20 cellular contexts compared by ENCODE assay signal in genomic region chr4:3469386-3470243, GRCh38. TPM values are rescaled to one million over a fixed set of nuclear protein-coding genes. Genes with fewer than 3 reads are reported as not detected.
"Had no signal": no experiment of that assay in that cellular context is flagged by ENCODE, and none has a peak within 500 bp of the region (broad histone marks: within the 10 kb centered on the region; RNA-seq: fewer than 3 reads in every experiment).

No MANE protein-coding gene starts in this region.

- H3K79me2 ChIP-seq: hepatocyte had no signal

- H3K4me1 Mint-ChIP-seq: activated naive CD8-positive, alpha-beta T cell treated with anti-CD3 and anti-CD28 coated beads, Interleukin-2, amount 50 U/mL, for 24 hours; activated T-helper 17 cell treated with anti-CD3 and anti-CD28 coated beads, Interleukin-2, amount 50 U/mL, for 72 hours; stimulated activated naive B cell treated with anti-CD40 and anti-IgM and Interleukin-4, amounts not matched to agents 10 μg/mL and 1 μg/mL and 100 μg/mL, for 72 hours had no signal

- H3K4me3 ChIP-seq: ascending aorta, dorsolateral prefrontal cortex, gastroesophageal sphincter, hepatocyte, tibial nerve had no signal

- H3K27ac ChIP-seq: ascending aorta, dorsolateral prefrontal cortex, gastroesophageal sphincter, hepatocyte, tibial nerve had no signal

- H3K27me3 ChIP-seq: ascending aorta had no signal

- H3K27ac Mint-ChIP-seq: activated naive CD8-positive, alpha-beta T cell treated with anti-CD3 and anti-CD28 coated beads, Interleukin-2, amount 50 U/mL, for 24 hours; activated T-helper 17 cell treated with anti-CD3 and anti-CD28 coated beads, Interleukin-2, amount 50 U/mL, for 72 hours; natural killer cell treated with Interleukin-12 subunit alpha and Interleukin-12 subunit beta and Interleukin-15 and Interleukin-18, amount 100 ng/mL, for 72 hours; stimulated activated naive B cell treated with anti-CD40 and anti-IgM and Interleukin-4, amounts not matched to agents 10 μg/mL and 1 μg/mL and 100 μg/mL, for 72 hours had no signal

- ATAC-seq: activated CD4-positive, CD25-positive, alpha-beta regulatory T cell treated with anti-CD3 and anti-CD28 coated beads, Interleukin-2, amount 50 U/mL, for 24 hours; activated naive CD8-positive, alpha-beta T cell treated with anti-CD3 and anti-CD28 coated beads, Interleukin-2, amount 50 U/mL, for 24 hours; activated T-helper 17 cell treated with anti-CD3 and anti-CD28 coated beads, Interleukin-2, amount 50 U/mL, for 72 hours; gastroesophageal sphincter; natural killer cell treated with Interleukin-12 subunit alpha and Interleukin-12 subunit beta and Interleukin-15 and Interleukin-18, amount 100 ng/mL, for 72 hours; stimulated activated naive B cell treated with anti-CD40 and anti-IgM and Interleukin-4, amounts not matched to agents 10 μg/mL and 1 μg/mL and 100 μg/mL, for 72 hours had no signal

- H3K4me2 ChIP-seq: hepatocyte had no signal

- H3K4me3 Mint-ChIP-seq: activated naive CD8-positive, alpha-beta T cell treated with anti-CD3 and anti-CD28 coated beads, Interleukin-2, amount 50 U/mL, for 24 hours; activated T-helper 17 cell treated with anti-CD3 and anti-CD28 coated beads, Interleukin-2, amount 50 U/mL, for 72 hours; natural killer cell treated with Interleukin-12 subunit alpha and Interleukin-12 subunit beta and Interleukin-15 and Interleukin-18, amount 100 ng/mL, for 72 hours; stimulated activated naive B cell treated with anti-CD40 and anti-IgM and Interleukin-4, amounts not matched to agents 10 μg/mL and 1 μg/mL and 100 μg/mL, for 72 hours had no signal

- H3K36me3 ChIP-seq: ascending aorta, gastroesophageal sphincter, tibial nerve had no signal

- DNase-seq: activated CD4-positive, alpha-beta T cell treated with anti-CD3 and anti-CD28 coated beads, Interleukin-2, amount 50 U/mL, for 1 hour; activated naive CD4-positive, alpha-beta T cell treated with Interleukin-2 at 50 U/mL for 16 hours; activated naive CD8-positive, alpha-beta T cell treated with anti-CD3 and anti-CD28 coated beads, Interleukin-2, amount 50 U/mL, for 24 hours; dorsolateral prefrontal cortex; erythroblast; islet precursor cell; mesenchymal stem cell; stimulated activated CD4-positive, alpha-beta T cell treated with anti-CD3 and anti-CD28 coated beads, Interleukin-2, amount 100 ng/mL, for 48 hours; stimulated activated naive B cell treated with anti-CD40 and anti-IgM and Interleukin-4, amounts not matched to agents 10 μg/mL and 1 μg/mL and 100 μg/mL, for 72 hours had no signal

- H2AFZ ChIP-seq: hepatocyte had no signal

- H3K9me3 Mint-ChIP-seq: activated naive CD8-positive, alpha-beta T cell treated with anti-CD3 and anti-CD28 coated beads, Interleukin-2, amount 50 U/mL, for 24 hours; activated T-helper 17 cell treated with anti-CD3 and anti-CD28 coated beads, Interleukin-2, amount 50 U/mL, for 72 hours; natural killer cell treated with Interleukin-12 subunit alpha and Interleukin-12 subunit beta and Interleukin-15 and Interleukin-18, amount 100 ng/mL, for 72 hours; stimulated activated naive B cell treated with anti-CD40 and anti-IgM and Interleukin-4, amounts not matched to agents 10 μg/mL and 1 μg/mL and 100 μg/mL, for 72 hours had no signal

- H3K9me3 ChIP-seq: ascending aorta, gastroesophageal sphincter, tibial nerve had no signal

- H3K36me3 Mint-ChIP-seq: natural killer cell treated with Interleukin-12 subunit alpha and Interleukin-12 subunit beta and Interleukin-15 and Interleukin-18, amount 100 ng/mL, for 72 hours; stimulated activated naive B cell treated with anti-CD40 and anti-IgM and Interleukin-4, amounts not matched to agents 10 μg/mL and 1 μg/mL and 100 μg/mL, for 72 hours had no signal

- H3K4me1 ChIP-seq: ascending aorta, gastroesophageal sphincter, tibial nerve had no signal

RNA-seq across cellular contexts. Expression of gene DOK7, which starts 6.5 kb away (rescaled TPM):
- total RNA-seq: activated CD8-positive, alpha-beta memory T cell treated with anti-CD3 and anti-CD28 coated beads for 36 hours; activated T-helper 17 cell treated with anti-CD3 and anti-CD28 coated beads, Interleukin-2, amount 50 U/mL, for 72 hours; osteocyte; subcutaneous adipose tissue had no signal

RNA-seq across cellular contexts. Expression of gene HGFAC, which starts 27.8 kb away (rescaled TPM):
- total RNA-seq: activated CD8-positive, alpha-beta memory T cell treated with anti-CD3 and anti-CD28 coated beads for 36 hours; activated T-helper 17 cell treated with anti-CD3 and anti-CD28 coated beads, Interleukin-2, amount 50 U/mL, for 72 hours; bronchial epithelial cell; natural killer cell treated with Interleukin-12 subunit alpha and Interleukin-12 subunit beta and Interleukin-15 and Interleukin-18, amount 100 ng/mL, for 72 hours; subcutaneous adipose tissue; tibial nerve had no signal
